Comparison of ENCODE assay signal across 16 cellular contexts in the genomic region with DNA sequence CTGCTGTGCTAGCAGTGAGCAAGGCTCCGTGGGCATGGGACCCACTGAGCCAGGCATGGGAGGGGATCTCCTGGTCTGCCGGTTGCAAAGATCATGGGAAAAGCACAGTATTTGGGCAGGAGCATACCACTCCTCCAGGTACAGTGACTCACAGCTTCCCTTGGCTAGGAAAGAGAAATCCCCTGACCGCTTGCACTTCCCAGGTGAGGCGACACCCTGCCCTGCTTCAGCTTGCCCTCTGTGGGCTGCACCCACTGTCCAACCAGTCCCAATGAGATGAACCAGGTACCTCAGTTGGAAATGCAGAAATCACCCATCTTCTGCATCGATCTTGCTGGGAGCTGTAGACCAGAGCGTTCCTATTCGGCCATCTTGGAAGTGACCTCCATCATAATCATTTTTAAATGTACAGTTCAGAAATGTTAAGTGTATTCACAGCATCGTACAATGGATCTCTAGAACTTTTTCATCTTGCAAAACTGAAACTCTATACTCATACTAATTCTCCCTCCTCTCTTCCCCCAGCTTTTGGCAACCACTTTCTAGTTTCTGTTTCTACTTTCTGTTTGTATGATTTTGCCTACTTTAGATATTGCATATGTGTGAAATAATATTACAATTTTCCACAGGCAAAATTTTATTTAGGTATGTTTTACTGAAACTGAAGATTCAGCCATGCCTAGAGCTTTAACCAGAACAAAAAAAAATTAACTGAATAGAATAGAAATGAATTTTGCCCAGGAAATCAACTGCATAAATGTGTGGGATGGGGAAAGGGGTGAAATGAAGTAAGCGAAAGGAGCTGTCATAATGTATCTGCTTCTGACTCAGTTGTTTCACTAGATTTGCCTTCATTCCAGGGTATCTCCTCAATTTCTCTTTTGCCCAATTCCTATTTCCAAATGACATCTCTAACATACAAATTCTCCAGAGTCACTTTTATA.
DNase-seq lines count a peak whose midpoint lies in the region; ATAC-seq and TF ChIP-seq lines count a peak whose summit lies in the region.
"Had no signal": no experiment of that assay in that cellular context is flagged by ENCODE, and none has a peak within 500 bp of the region (broad histone marks: within the 10 kb centered on the region; RNA-seq: fewer than 3 reads in every experiment).

No MANE protein-coding gene starts in this region.

- H3K27ac Mint-ChIP-seq in stimulated activated effector memory CD8-positive, alpha-beta T cell treated with anti-CD3 and anti-CD28 coated beads, Interleukin-12 subunit alpha, Interleukin-12 subunit beta, amount 100 ng/mL, for 72 hours = no peak overlapping the region
- H3K27ac Mint-ChIP-seq: activated naive CD4-positive, alpha-beta T cell treated with anti-CD3 and anti-CD28 coated beads, Interleukin-2, amount 50 U/mL, for 24 hours; GM23338; progenitor cell of endocrine pancreas had no signal

- intact Hi-C loops in gastrocnemius medialis (cut with DNase I; ENCODE audit: low total_unique reads) = no loop called here

- peak; percentile 92 for ATAC-seq in GM21576 (IDR thresholded peaks at IDR 0.05; ENCODE audit: unreplicated experiment)
- ATAC-seq in HG03139 (IDR thresholded peaks at IDR 0.05; ENCODE audit: unreplicated experiment) = peak; percentile 90
- peak; percentile 88 for ATAC-seq in stimulated activated effector memory CD8-positive, alpha-beta T cell treated with anti-CD3 and anti-CD28 coated beads, Interleukin-12 subunit alpha, Interleukin-12 subunit beta, amount 100 ng/mL, for 72 hours
- no peak for ATAC-seq in gastrocnemius medialis
- ATAC-seq: GM23338, Right ventricle myocardium inferior had no signal

- no peak overlapping the region for H3K4me3 Mint-ChIP-seq in stimulated activated effector memory CD8-positive, alpha-beta T cell treated with anti-CD3 and anti-CD28 coated beads, Interleukin-12 subunit alpha, Interleukin-12 subunit beta, amount 100 ng/mL, for 72 hours
- H3K4me3 Mint-ChIP-seq: activated naive CD4-positive, alpha-beta T cell treated with anti-CD3 and anti-CD28 coated beads, Interleukin-2, amount 50 U/mL, for 24 hours; GM23338 had no signal

- peaks cover 5% of the 10 kb centered on the region for H3K36me3 Mint-ChIP-seq in stimulated activated effector memory CD8-positive, alpha-beta T cell treated with anti-CD3 and anti-CD28 coated beads, Interleukin-12 subunit alpha, Interleukin-12 subunit beta, amount 100 ng/mL, for 72 hours
- H3K36me3 Mint-ChIP-seq: activated naive CD4-positive, alpha-beta T cell treated with anti-CD3 and anti-CD28 coated beads, Interleukin-2, amount 50 U/mL, for 24 hours had no signal

- no peak overlapping the region for H3K27ac ChIP-seq in gastrocnemius medialis
- H3K27ac ChIP-seq: thoracic aorta had no signal

- H3K4me3 ChIP-seq in gastrocnemius medialis = no peak overlapping the region
- H3K4me3 ChIP-seq: GM23338, thoracic aorta had no signal

- peaks cover 19% of the 10 kb centered on the region for H3K4me1 Mint-ChIP-seq in stimulated activated effector memory CD8-positive, alpha-beta T cell treated with anti-CD3 and anti-CD28 coated beads, Interleukin-12 subunit alpha, Interleukin-12 subunit beta, amount 100 ng/mL, for 72 hours
- H3K4me1 Mint-ChIP-seq: activated naive CD4-positive, alpha-beta T cell treated with anti-CD3 and anti-CD28 coated beads, Interleukin-2, amount 50 U/mL, for 24 hours; GM23338 had no signal

- no peaks in the 10 kb centered on the region for H3K27me3 ChIP-seq in gastrocnemius medialis

- peak; percentile 55 for DNase-seq in activated effector memory CD4-positive, alpha-beta T cell treated with anti-CD3 and anti-CD28 coated beads, Interleukin-2, amount 50 U/mL, for 16 hours
- DNase-seq in activated effector memory CD4-positive, alpha-beta T cell treated with Interleukin-2 at 50 U/mL for 16 hours = no peak
- no peak for DNase-seq in stimulated activated effector memory CD8-positive, alpha-beta T cell treated with anti-CD3 and anti-CD28 coated beads, Interleukin-12 subunit alpha, Interleukin-12 subunit beta, amount 100 ng/mL, for 72 hours (ENCODE audit: low spot score in 2 of 2)
- no peak for DNase-seq in putamen (ENCODE audit: low spot score)
- no peak for DNase-seq in gastrocnemius medialis
- DNase-seq in NCI-H510A (lab: John Stamatoyannopoulos, UW) = no peak
- DNase-seq: DMS79, KG1, mesendoderm had no signal

- H3K9me3 ChIP-seq in gastrocnemius medialis = no peaks in the 10 kb centered on the region
- H3K9me3 ChIP-seq: thoracic aorta had no signal

- TF ChIP-seq POLR2A in gastrocnemius medialis (IDR thresholded peaks at IDR 0.05) = no peak

- no peaks in the 10 kb centered on the region for H3K36me3 ChIP-seq in gastrocnemius medialis
- H3K36me3 ChIP-seq: thoracic aorta had no signal

- no peaks in the 10 kb centered on the region for H3K4me1 ChIP-seq in gastrocnemius medialis

- in situ Hi-C loops in gastrocnemius medialis (cut with MboI; ENCODE audit: low sequenced_read_pairs in 4 of 4) = no loop called here

- peaks cover 9% of the 10 kb centered on the region for H3K9me3 Mint-ChIP-seq in stimulated activated effector memory CD8-positive, alpha-beta T cell treated with anti-CD3 and anti-CD28 coated beads, Interleukin-12 subunit alpha, Interleukin-12 subunit beta, amount 100 ng/mL, for 72 hours

- no peak for TF ChIP-seq CTCF in gastrocnemius medialis (IDR thresholded peaks at IDR 0.05 in 4 of 5, conservative IDR thresholded peaks at IDR 0.05 in 1 of 5)

Comparison
In these comparisons a context has a peak if more than half of its experiments do, and no peak if none do; other contexts are left out.
1. ATAC-seq: peak in GM21576 (single experiment), HG03139 (single experiment) and stimulated activated effector memory CD8-positive, alpha-beta T cell treated with anti-CD3 and anti-CD28 coated beads, Interleukin-12 subunit alpha, Interleukin-12 subunit beta, amount 100 ng/mL, for 72 hours (single experiment); none in gastrocnemius medialis (0 of 2).